In genomic region chr6:5950448-5950847, GRCh38 we compare ENCODE assay signal across 8 cellular contexts. TPM values are rescaled to one million over a fixed set of nuclear protein-coding genes. Genes with fewer than 3 reads are reported as not detected.
DNase-seq lines count a peak whose midpoint lies in the region; ATAC-seq, FAIRE-seq and TF ChIP-seq lines count a peak whose summit lies in the region.
"Had no signal": no experiment of that assay in that cellular context is flagged by ENCODE, and none has a peak within 500 bp of the region (broad histone marks: within the 10 kb centered on the region; RNA-seq: fewer than 3 reads in every experiment).

No MANE protein-coding gene starts in this region.

- H3K4me1 ChIP-seq in K562 (replicated peaks in 1 of 2; ENCODE audit: control insufficient read depth in 2 of 2, insufficient read depth in 2 of 2, low read length in 2 of 2) (no peaks in the 10 kb centered on the region), smooth muscle cell (ENCODE audit: low read depth) (no peaks in the 10 kb centered on the region), esophagus squamous epithelium (no peaks in the 10 kb centered on the region), gastrocnemius medialis (no peaks in the 10 kb centered on the region)
- H3K4me1 ChIP-seq: breast epithelium had no signal

- in situ Hi-C loops in K562 (cut with MboI): no loop called here
- in situ Hi-C loops in gastrocnemius medialis (cut with MboI; ENCODE audit: low sequenced_read_pairs in 4 of 4): no loop called here

- TF ChIP-seq POLR2A in K562 (conservative IDR thresholded peaks at IDR 0.05) (no peak), esophagus squamous epithelium (IDR thresholded peaks at IDR 0.05) (no peak), gastrocnemius medialis (IDR thresholded peaks at IDR 0.05) (no peak)

- peak in 1 of 2 experiments; percentile 25; a peak in 1 of 4 replicates for TF ChIP-seq RAD21 in K562 (CRISPR knock-in tag; conservative IDR thresholded peaks at IDR 0.05 in 1 of 2, IDR thresholded peaks at IDR 0.05 in 1 of 2)

- BruUV-seq in K562 (replicated peaks; lab: Mats Ljungman, UMichigan): no TSS peak

- DNase-seq in GM10248 (ENCODE audit: extremely low spot score) (peak; percentile 29), LHCN-M2 (ENCODE audit: low read depth) (peak; percentile 38), K562 (ENCODE audit: extremely low read depth in 1 of 4, low spot score in 3 of 4) (peak; percentile 47 to 62 (median 56)), smooth muscle cell (lab: John Stamatoyannopoulos, UW; ENCODE audit: unreplicated experiment) (no peak), esophagus squamous epithelium (lab: John Stamatoyannopoulos, UW) (no peak), RWPE1 (ENCODE audit: low spot score) (no peak), gastrocnemius medialis (no peak)

- POLR2A ChIA-PET in GM10248 (lab: Yijun Ruan, JAX): no interaction called here
- POLR2A ChIA-PET in K562 (lab: Yijun Ruan, JAX): no interaction called here
- POLR2A ChIA-PET in RWPE1 (lab: Yijun Ruan, JAX; ENCODE audit: low non-redundant PET): no interaction called here

- no peaks in the 10 kb centered on the region for H3K79me2 ChIP-seq in K562 (ENCODE audit: control insufficient read depth, insufficient read depth, low read length)
- no peaks in the 10 kb centered on the region for H3K79me2 ChIP-seq in smooth muscle cell (ENCODE audit: low read depth)

- TF ChIP-seq EP300 in K562 (IDR thresholded peaks at IDR 0.05; ENCODE audit: low read length): no peak

- 4% methylated on average over 5 of the region's 5 CpGs for WGBS in K562 (ENCODE audit: insufficient coverage, low coverage, missing lambda C conversion rate)
- 33% methylated on average over 5 of the region's 5 CpGs for WGBS in smooth muscle cell (ENCODE audit: low lambda C conversion rate)
- WGBS in esophagus squamous epithelium, 2 donors: 56 to 61% methylated on average over 5 of the region's 5 CpGs

- no peak overlapping the region for H3K4me3 ChIP-seq in K562
- H3K4me3 ChIP-seq in smooth muscle cell: no peak overlapping the region
- no peak overlapping the region for H3K4me3 ChIP-seq in esophagus squamous epithelium
- no peak overlapping the region for H3K4me3 ChIP-seq in gastrocnemius medialis
- H3K4me3 ChIP-seq: breast epithelium had no signal

- H3K27me3 ChIP-seq in K562 (ENCODE audit: control insufficient read depth in 2 of 2, insufficient read depth in 2 of 2, low read length in 2 of 2) (no peaks in the 10 kb centered on the region), smooth muscle cell (ENCODE audit: low read depth) (peaks cover 7% of the 10 kb centered on the region), esophagus squamous epithelium (peaks cover 0 to 6% (median 0%) of the 10 kb centered on the region in 4 donors), gastrocnemius medialis (no peaks in the 10 kb centered on the region)
- H3K27me3 ChIP-seq: breast epithelium had no signal

- intact Hi-C loops in K562 (cut with micrococcal nuclease): loop anchor here (10.0 kb wide), 1 partner anchor 184 kb away; no protein-coding TSS in a partner anchor
- intact Hi-C loops in esophagus squamous epithelium (cut with DNase I): no loop called here
- intact Hi-C loops in gastrocnemius medialis (cut with DNase I; ENCODE audit: low total_unique reads): no loop called here

- H4K20me1 ChIP-seq in K562 (replicated peaks; ENCODE audit: control insufficient read depth, insufficient read depth, low read length): no peaks in the 10 kb centered on the region
- no peaks in the 10 kb centered on the region for H4K20me1 ChIP-seq in smooth muscle cell (ENCODE audit: low read depth)

- H3F3A ChIP-seq in smooth muscle cell (ENCODE audit: low read depth): no peaks in the 10 kb centered on the region

- no peak overlapping the region for H2AFZ ChIP-seq in K562 (ENCODE audit: low read depth, low read length)
- H2AFZ ChIP-seq in smooth muscle cell (ENCODE audit: low read depth): no peak overlapping the region

- no peak overlapping the region for H3K27ac ChIP-seq in K562 (ENCODE audit: extremely low read depth, low read depth, low read length)
- no peak overlapping the region for H3K27ac ChIP-seq in smooth muscle cell (ENCODE audit: low read depth)
- H3K27ac ChIP-seq in esophagus squamous epithelium: no peak overlapping the region
- no peak overlapping the region for H3K27ac ChIP-seq in RWPE1
- no peak overlapping the region for H3K27ac ChIP-seq in gastrocnemius medialis
- H3K27ac ChIP-seq: breast epithelium had no signal

- no peak overlapping the region for H3K9ac ChIP-seq in K562 (ENCODE audit: insufficient read depth in 1 of 2, low read depth in 2 of 2, low read length in 2 of 2)
- no peak overlapping the region for H3K9ac ChIP-seq in smooth muscle cell (ENCODE audit: low read depth)

- H3K4me2 ChIP-seq in K562 (ENCODE audit: insufficient read depth, low read length) (no peak overlapping the region), smooth muscle cell (no peak overlapping the region)

- CTCF ChIA-PET in GM10248 (lab: Yijun Ruan, JAX) (interaction anchor here (1.4 kb wide), 1 partner anchor 8 kb away, joined by 3 read pairs; no protein-coding TSS in a partner anchor), K562 (lab: Yijun Ruan, JAX; ENCODE audit: low intra/inter-chr PET ratio) (no interaction called here), RWPE1 (lab: Yijun Ruan, JAX) (no interaction called here)

- H3K9me3 ChIP-seq in K562 (replicated peaks; ENCODE audit: control insufficient read depth, insufficient read depth, low read depth, low read length) (no peaks in the 10 kb centered on the region), smooth muscle cell (replicated peaks; ENCODE audit: low read depth) (no peaks in the 10 kb centered on the region), esophagus squamous epithelium (no peaks in the 10 kb centered on the region), gastrocnemius medialis (no peaks in the 10 kb centered on the region)
- H3K9me3 ChIP-seq: breast epithelium had no signal

- no peaks in the 10 kb centered on the region for H3K9me1 ChIP-seq in K562 (ENCODE audit: control insufficient read depth, insufficient read depth, low read length)

- TF ChIP-seq CTCF in GM10248 (IDR thresholded peaks at IDR 0.05; ENCODE audit: control extremely low read depth, extremely low read depth, low read depth, missing control alignments) (peak; percentile 52), K562 (IDR thresholded peaks at IDR 0.05 in 2 of 3, conservative IDR thresholded peaks at IDR 0.05 in 1 of 3; ENCODE audit: insufficient read depth in 2 of 3, low read depth in 1 of 3, low read length in 3 of 3) (peak; percentile 58 to 80 (median 67)), smooth muscle cell (IDR thresholded peaks at IDR 0.05; ENCODE audit: borderline replicate concordance, insufficient read depth, poor library complexity, severe bottlenecking) (peak; percentile 32), esophagus squamous epithelium (IDR thresholded peaks at IDR 0.05) (peak in 2 of 6 experiments; percentile 10 to 34), RWPE1 (conservative IDR thresholded peaks at IDR 0.05; ENCODE audit: low read depth) (no peak), gastrocnemius medialis (IDR thresholded peaks at IDR 0.05 in 4 of 5, conservative IDR thresholded peaks at IDR 0.05 in 1 of 5) (peak in 2 of 5 experiments; percentile 31 to 42)

- H3K36me3 ChIP-seq in K562 (ENCODE audit: control insufficient read depth, insufficient read depth, low read length): no peaks in the 10 kb centered on the region
- no peaks in the 10 kb centered on the region for H3K36me3 ChIP-seq in smooth muscle cell (ENCODE audit: low read depth)
- no peaks in the 10 kb centered on the region for H3K36me3 ChIP-seq in esophagus squamous epithelium
- no peaks in the 10 kb centered on the region for H3K36me3 ChIP-seq in gastrocnemius medialis
- H3K36me3 ChIP-seq: breast epithelium had no signal

- FAIRE-seq in K562 (lab: Jason Lieb, UNC): peak; percentile 75

- ATAC-seq in K562: peak; percentile 96
- no peak for ATAC-seq in gastrocnemius medialis

TF ChIP-seq in K562, 482 proteins besides CTCF, POLR2A, EP300 and RAD21 (continues in another document):
- peak; percentile 66 for TF ChIP-seq CTCFL (IDR thresholded peaks at IDR 0.05; ENCODE audit: borderline replicate concordance, insufficient read depth, low read depth, low read length, poor library complexity, severe bottlenecking)

RNA-seq across cellular contexts. Expression of gene NRN1, which starts 56.3 kb away (rescaled TPM):
- 40.7 and 41.2 TPM in 2 replicates for total RNA-seq in LHCN-M2 (2014; rRNA removed)
- 46.7 TPM for polyA plus RNA-seq in LHCN-M2 (2012)
- not detected in 2 replicates for total RNA-seq in K562 (2011; cell fraction: chromatin; rRNA removed; ENCODE audit: low replicate concordance)
- not detected in 2 replicates for total RNA-seq in K562 (2011; cell fraction: nucleolus; rRNA removed)
- not detected in 2 replicates for total RNA-seq in K562 (2011; cell fraction: nucleoplasm; rRNA removed)
- total RNA-seq in K562 (2014; rRNA removed): not detected in 2 replicates
- total RNA-seq in K562 (2014; rRNA removed; fragmentation: Illumina TruSeq; extraction: Trizol): not detected in 2 replicates
- not detected in 2 replicates for total RNA-seq in K562 (2015; rRNA removed; fragmentation: Illumina TruSeq; extraction: Trizol)
- total RNA-seq in K562 (2021): not detected in 2 replicates
- polyA plus RNA-seq in K562 (2011; rRNA removed): not detected in 2 replicates
- not detected in 2 replicates for polyA plus RNA-seq in K562 (2011; cell fraction: cytosol; rRNA removed)
- polyA plus RNA-seq in K562 (2011; cell fraction: nucleus; rRNA removed): not detected in 2 replicates
- 0.07 TPM in 1 of 2 replicates, not detected in the other for polyA plus RNA-seq in K562 (2012)
- not detected in 2 replicates for polyA plus RNA-seq in K562 (2014; fragmentation: Illumina TruSeq; extraction: Trizol)
- polyA plus RNA-seq in K562 (2014; fragmentation: Nextera tagmentation; extraction: Ambion mirVana): not detected
- not detected in 2 replicates for polyA plus RNA-seq in K562 (2014; rRNA removed)
- polyA minus RNA-seq in K562 (2011; rRNA and poly(A)+ RNA removed): not detected in 2 replicates
- polyA minus RNA-seq in K562 (2011; cell fraction: cytosol; rRNA and poly(A)+ RNA removed): not detected in 2 replicates
- not detected in 2 replicates for polyA minus RNA-seq in K562 (2011; cell fraction: nucleus; rRNA and poly(A)+ RNA removed)
- not detected in 2 replicates for total RNA-seq in smooth muscle cell
- 0.27 TPM in 1 of 2 replicates, not detected in the other for polyA plus RNA-seq in smooth muscle cell
- 1 to 10 TPM in 2 of 4 donors, under 1 TPM in 2; 0.19 to 7.1 (median 3.7) TPM for total RNA-seq in esophagus squamous epithelium
- 1 to 10 TPM; 6.4 to 9.9 (median 6.8) TPM for total RNA-seq in gastrocnemius medialis

Comparison
In these comparisons a context has a peak if more than half of its experiments do, and no peak if none do; other contexts are left out.
1. DNase-seq: peak in GM10248 (single experiment), LHCN-M2 (single experiment) and K562 (4 of 4); none in smooth muscle cell (single experiment), esophagus squamous epithelium (single experiment), RWPE1 (single experiment) and gastrocnemius medialis (0 of 2).